ENCODE assay signal across 12 cellular contexts in the genomic region with DNA sequence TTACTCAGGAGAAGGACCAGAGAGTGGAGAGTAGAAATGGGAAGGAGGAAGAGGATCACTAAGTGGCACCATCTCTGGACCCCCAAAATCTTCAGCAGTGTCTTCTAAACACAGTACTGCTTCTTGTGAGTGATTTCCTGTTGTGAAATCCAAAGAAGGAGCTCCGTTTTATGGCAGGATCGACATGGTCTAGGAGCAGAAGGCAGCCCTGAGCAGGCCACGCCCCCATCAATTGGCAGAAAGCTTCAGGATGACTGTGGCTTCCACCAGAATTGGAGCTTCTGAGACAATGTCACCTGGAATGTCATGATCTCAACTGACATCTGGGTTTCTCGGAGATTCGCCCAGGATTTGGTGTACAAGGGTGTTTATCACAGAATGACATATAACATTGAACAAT.
"Had no signal": no experiment of that assay in that cellular context is flagged by ENCODE, and none has a peak within 500 bp of the region (broad histone marks: within the 10 kb centered on the region; RNA-seq: fewer than 3 reads in every experiment).

No MANE protein-coding gene starts in this region.

- DNase-seq: activated CD4-positive, alpha-beta memory T cell treated with anti-CD3 and anti-CD28 coated beads, Interleukin-2, amount 10 ng/mL, durations not matched to agents 7 days and 5 days; activated CD4-positive, alpha-beta T cell treated with anti-CD3 and anti-CD28 coated beads for 36 hours; activated naive CD4-positive, alpha-beta T cell; aorta; retina; stomach had no signal

- H3K4me1 ChIP-seq: esophagus muscularis mucosa, gastroesophageal sphincter, stomach had no signal

- H3K4me3 Mint-ChIP-seq: activated CD4-positive, alpha-beta memory T cell treated with anti-CD3 and anti-CD28 coated beads, Interleukin-2, amount 10 ng/mL, durations not matched to agents 7 days and 5 days; activated CD4-positive, alpha-beta T cell treated with anti-CD3 and anti-CD28 coated beads for 36 hours; activated T-helper 1 cell treated with anti-CD3 and anti-CD28 coated beads, Interleukin-12 subunit alpha, Interleukin-12 subunit beta, Interleukin-2, Interleukin-4 antibody, amounts not matched to agents 30 ng/mL and 10 ng/mL and 1 ng/mL, durations not matched to agents 14 hours and 24 hours and 36 hours; mesothelial cell of epicardium had no signal

- H3K27ac ChIP-seq: esophagus muscularis mucosa, gastroesophageal sphincter, skin epidermis, stomach, thoracic aorta had no signal

- H3K27me3 Mint-ChIP-seq: activated CD4-positive, alpha-beta T cell treated with anti-CD3 and anti-CD28 coated beads for 36 hours had no signal

- H3K27me3 ChIP-seq: esophagus muscularis mucosa, gastroesophageal sphincter, stomach had no signal

- ATAC-seq: activated CD4-positive, alpha-beta T cell treated with anti-CD3 and anti-CD28 coated beads for 36 hours; gastroesophageal sphincter had no signal

- H3K36me3 ChIP-seq: esophagus muscularis mucosa, gastroesophageal sphincter, stomach, thoracic aorta had no signal

- H3K27ac Mint-ChIP-seq: activated CD4-positive, alpha-beta memory T cell treated with anti-CD3 and anti-CD28 coated beads, Interleukin-2, amount 10 ng/mL, durations not matched to agents 7 days and 5 days; activated CD4-positive, alpha-beta T cell treated with anti-CD3 and anti-CD28 coated beads for 36 hours; activated T-helper 1 cell treated with anti-CD3 and anti-CD28 coated beads, Interleukin-12 subunit alpha, Interleukin-12 subunit beta, Interleukin-2, Interleukin-4 antibody, amounts not matched to agents 30 ng/mL and 10 ng/mL and 1 ng/mL, durations not matched to agents 14 hours and 24 hours and 36 hours; mesothelial cell of epicardium had no signal

- H3K4me3 ChIP-seq: esophagus muscularis mucosa, gastroesophageal sphincter, skin epidermis, stomach, thoracic aorta had no signal

- H3K9me3 Mint-ChIP-seq: activated CD4-positive, alpha-beta memory T cell treated with anti-CD3 and anti-CD28 coated beads, Interleukin-2, amount 10 ng/mL, durations not matched to agents 7 days and 5 days; activated T-helper 1 cell treated with anti-CD3 and anti-CD28 coated beads, Interleukin-12 subunit alpha, Interleukin-12 subunit beta, Interleukin-2, Interleukin-4 antibody, amounts not matched to agents 30 ng/mL and 10 ng/mL and 1 ng/mL, durations not matched to agents 14 hours and 24 hours and 36 hours had no signal

- H3K36me3 Mint-ChIP-seq: mesothelial cell of epicardium had no signal

- H3K9me3 ChIP-seq: esophagus muscularis mucosa, gastroesophageal sphincter, stomach, thoracic aorta had no signal

- H3K4me1 Mint-ChIP-seq: activated CD4-positive, alpha-beta T cell treated with anti-CD3 and anti-CD28 coated beads for 36 hours; mesothelial cell of epicardium had no signal
